Comparison of ENCODE assay signal across 1 cellular context in the genomic region with DNA sequence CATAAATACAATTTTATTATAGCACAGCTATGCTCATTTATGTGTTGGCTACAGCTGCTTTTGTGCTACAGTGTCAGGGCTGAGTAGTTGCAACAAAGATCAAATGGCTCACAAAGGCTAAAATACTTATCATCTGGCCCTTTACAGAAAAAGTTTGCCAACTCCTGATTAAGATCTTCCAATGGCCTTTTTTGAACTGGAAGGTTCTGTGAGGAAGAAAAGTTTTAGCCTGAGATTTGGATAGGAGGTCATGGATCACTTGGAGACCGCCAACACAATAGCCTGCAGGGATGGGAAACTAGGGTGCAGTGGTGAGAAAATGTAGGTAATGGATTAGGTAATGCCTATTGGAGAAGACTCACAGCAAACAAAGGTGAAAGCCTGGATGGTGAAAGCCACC.
TF ChIP-seq lines count a peak whose summit lies in the region.

No MANE protein-coding gene starts in this region.

TF ChIP-seq in SK-N-SH, 30 proteins besides CTCF, POLR2A, EP300 and RAD21 (continued from another document):
- TF ChIP-seq, protein P1, sequence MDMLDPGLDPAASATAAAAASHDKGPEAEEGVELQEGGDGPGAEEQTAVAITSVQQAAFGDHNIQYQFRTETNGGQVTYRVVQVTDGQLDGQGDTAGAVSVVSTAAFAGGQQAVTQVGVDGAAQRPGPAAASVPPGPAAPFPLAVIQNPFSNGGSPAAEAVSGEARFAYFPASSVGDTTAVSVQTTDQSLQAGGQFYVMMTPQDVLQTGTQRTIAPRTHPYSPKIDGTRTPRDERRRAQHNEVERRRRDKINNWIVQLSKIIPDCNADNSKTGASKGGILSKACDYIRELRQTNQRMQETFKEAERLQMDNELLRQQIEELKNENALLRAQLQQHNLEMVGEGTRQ (IDR thresholded peaks at IDR 0.05; ENCODE audit: borderline replicate concordance, low read depth, low read length): no peak
- TF ChIP-seq SIN3A (IDR thresholded peaks at IDR 0.05; ENCODE audit: borderline replicate concordance, low read depth, low read length) (no peak), NFIC (IDR thresholded peaks at IDR 0.05; ENCODE audit: borderline replicate concordance) (no peak)
